ENCODE assay signal across 9 cellular contexts in the genomic region with DNA sequence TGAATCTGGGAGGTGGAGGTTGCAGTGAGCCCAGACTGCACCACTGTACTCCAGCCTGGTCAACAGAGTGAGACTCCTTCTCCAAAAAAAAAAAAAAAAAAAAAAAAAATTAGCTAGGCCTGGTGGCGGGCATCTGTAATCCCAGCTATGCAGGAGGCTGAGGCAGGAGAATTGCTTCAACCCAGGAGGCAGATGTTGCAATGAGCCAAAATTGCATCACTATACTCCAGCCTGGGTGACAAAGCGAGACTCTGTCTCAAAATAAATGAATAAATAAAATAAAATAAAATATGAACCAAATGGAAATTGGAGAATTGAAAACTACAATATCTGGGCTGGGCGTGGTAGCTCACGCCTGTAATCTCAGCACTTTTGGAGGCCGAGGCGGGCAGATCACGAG. TPM values are rescaled to one million over a fixed set of nuclear protein-coding genes. Genes with fewer than 3 reads are reported as not detected.
"Had no signal": no experiment of that assay in that cellular context is flagged by ENCODE, and none has a peak within 500 bp of the region (broad histone marks: within the 10 kb centered on the region; RNA-seq: fewer than 3 reads in every experiment).

No MANE protein-coding gene starts in this region.

RNA-seq across cellular contexts. Expression of a gene that starts 40.2 kb away (rescaled TPM):
- total RNA-seq: activated CD4-positive, alpha-beta memory T cell treated with anti-CD3 and anti-CD28 coated beads for 36 hours; activated CD4-positive, alpha-beta T cell treated with anti-CD3 and anti-CD28 coated beads for 36 hours; activated CD8-positive, alpha-beta memory T cell treated with anti-CD3 and anti-CD28 coated beads, Interleukin-2, amount 10 ng/mL, durations not matched to agents 7 days and 5 days; colonic mucosa; esophagus muscularis mucosa; left lobe of liver; mucosa of descending colon; naive thymus-derived CD4-positive, alpha-beta T cell; subcutaneous adipose tissue had no signal
- polyA plus RNA-seq: naive thymus-derived CD4-positive, alpha-beta T cell had no signal
